ENCODE assay signal across 10 cellular contexts in the genomic region with DNA sequence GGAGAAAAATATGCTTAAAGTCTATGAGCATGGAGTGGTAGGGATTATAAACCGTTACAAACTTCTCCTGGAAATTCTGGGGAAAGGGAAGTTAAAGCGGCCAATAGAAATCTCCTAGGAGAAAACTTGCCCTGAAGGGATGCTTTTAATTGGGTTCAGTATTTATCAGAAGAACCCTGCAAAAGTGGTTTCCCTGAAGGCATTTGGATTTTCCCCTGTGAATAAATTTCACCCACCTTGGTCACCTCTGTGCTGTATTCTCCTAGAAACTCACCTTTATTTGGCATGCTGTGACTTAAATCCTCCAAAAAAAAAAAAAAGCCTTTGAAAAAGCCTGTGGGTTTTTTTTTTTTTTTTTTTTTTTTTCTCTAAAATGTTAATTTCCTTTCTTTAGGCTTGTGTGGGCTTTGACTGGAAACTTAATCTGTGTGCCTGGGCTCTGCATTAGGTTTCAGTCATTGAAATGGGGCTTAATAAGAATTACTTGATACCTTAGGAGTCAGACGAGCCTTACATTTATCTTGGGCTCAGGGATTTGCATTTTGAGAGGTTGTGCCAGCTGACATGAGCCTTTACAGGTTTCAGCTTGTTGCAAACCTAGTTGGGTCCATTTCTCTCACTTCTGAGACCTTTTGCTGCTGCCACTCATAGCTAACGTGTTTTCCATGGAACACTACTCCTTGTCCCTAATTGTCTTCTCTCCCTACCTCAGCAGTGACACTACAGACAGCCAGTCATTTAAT. TPM values are rescaled to one million over a fixed set of nuclear protein-coding genes. Genes with fewer than 3 reads are reported as not detected.
DNase-seq lines count a peak whose midpoint lies in the region; ATAC-seq and TF ChIP-seq lines count a peak whose summit lies in the region.
"Had no signal": no experiment of that assay in that cellular context is flagged by ENCODE, and none has a peak within 500 bp of the region (broad histone marks: within the 10 kb centered on the region; RNA-seq: fewer than 3 reads in every experiment).

No MANE protein-coding gene starts in this region.

- H3K4me3 ChIP-seq in right lobe of liver, result no peak overlapping the region
- no peak overlapping the region for H3K4me3 ChIP-seq in tibial nerve

- intact Hi-C loops in activated naive CD4-positive, alpha-beta T cell treated with anti-CD3 and anti-CD28 coated beads for 36 hours (cut with micrococcal nuclease), result loop anchor here (1.0 kb wide), 1 partner anchor 9 kb away; no protein-coding TSS in a partner anchor
- intact Hi-C loops in right lobe of liver (cut with DNase I), result no loop called here

- H3K27me3 ChIP-seq in right lobe of liver (no peaks in the 10 kb centered on the region), tibial nerve (no peaks in the 10 kb centered on the region)

- peak overlapping the region; percentile 98 for H3K27ac Mint-ChIP-seq in activated naive CD4-positive, alpha-beta T cell treated with anti-CD3 and anti-CD28 coated beads for 36 hours
- H3K27ac Mint-ChIP-seq in activated T-helper 17 cell treated with anti-CD3 and anti-CD28 coated beads, Interleukin-2, amount 50 U/mL, for 72 hours, result peak overlapping the region; percentile 99

- peak overlapping the region; percentile 53 for H3K4me3 Mint-ChIP-seq in activated naive CD4-positive, alpha-beta T cell treated with anti-CD3 and anti-CD28 coated beads for 36 hours
- H3K4me3 Mint-ChIP-seq in activated T-helper 17 cell treated with anti-CD3 and anti-CD28 coated beads, Interleukin-2, amount 50 U/mL, for 72 hours, result peak overlapping the region; percentile 84

- WGBS in right lobe of liver (ENCODE audit: insufficient coverage, low coverage, low lambda C conversion rate, missing lambda C conversion rate), result 65% methylated on average over 4 of the region's 4 CpGs
- WGBS in tibial nerve, 2 donors, result 49 to 58% methylated on average over 4 of the region's 4 CpGs

- H3K27me3 Mint-ChIP-seq in activated naive CD4-positive, alpha-beta T cell treated with anti-CD3 and anti-CD28 coated beads for 36 hours (ENCODE audit: low read depth), result no peaks in the 10 kb centered on the region
- no peaks in the 10 kb centered on the region for H3K27me3 Mint-ChIP-seq in activated T-helper 17 cell treated with anti-CD3 and anti-CD28 coated beads, Interleukin-2, amount 50 U/mL, for 72 hours

- peak; percentile 16 for ATAC-seq in activated T-helper 17 cell treated with anti-CD3 and anti-CD28 coated beads, Interleukin-2, amount 50 U/mL, for 72 hours (replicated peaks)
- no peak for ATAC-seq in right lobe of liver
- ATAC-seq in GM19397 (IDR thresholded peaks at IDR 0.05; ENCODE audit: unreplicated experiment), result no peak
- ATAC-seq in HG02763 (IDR thresholded peaks at IDR 0.05; ENCODE audit: unreplicated experiment), result no peak

- no peak for TF ChIP-seq EP300 in tibial nerve (IDR thresholded peaks at IDR 0.05)

- H3K27ac ChIP-seq in right lobe of liver (peak overlapping the region; percentile 16 to 92 (median 27)), tibial nerve (peak overlapping the region; percentile 60 to 91 (median 80))

- H3K4me1 ChIP-seq in right lobe of liver (peaks cover 0 to 65% (median 23%) of the 10 kb centered on the region in 4 donors), tibial nerve (peaks cover 0 to 100% (median 87%) of the 10 kb centered on the region in 4 donors)

- peaks cover 77% of the 10 kb centered on the region for H3K36me3 Mint-ChIP-seq in activated naive CD4-positive, alpha-beta T cell treated with anti-CD3 and anti-CD28 coated beads for 36 hours (ENCODE audit: low read depth)
- peaks cover 96% of the 10 kb centered on the region for H3K36me3 Mint-ChIP-seq in activated T-helper 17 cell treated with anti-CD3 and anti-CD28 coated beads, Interleukin-2, amount 50 U/mL, for 72 hours (ENCODE audit: low read depth)

- peak; percentile 20 for DNase-seq in activated naive CD4-positive, alpha-beta T cell treated with anti-CD3 and anti-CD28 coated beads for 36 hours
- DNase-seq in activated naive CD4-positive, alpha-beta T cell treated with Interleukin-2 at 50 U/mL for 16 hours, result no peak
- DNase-seq in right lobe of liver, result no peak
- DNase-seq in tibial nerve (ENCODE audit: low spot score in 2 of 2), result no peak
- DNase-seq in HUDEP-2 (lab: John Stamatoyannopoulos, UW; ENCODE audit: unreplicated experiment in 76 of 76), result no peak
- DNase-seq: activated gamma-delta T cell, H7 had no signal

- TF ChIP-seq POLR2A in right lobe of liver (IDR thresholded peaks at IDR 0.05) (no peak), tibial nerve (IDR thresholded peaks at IDR 0.05) (no peak)

- H3K9me3 ChIP-seq in right lobe of liver (no peaks in the 10 kb centered on the region), tibial nerve (no peaks in the 10 kb centered on the region)

- CTCF ChIA-PET in activated naive CD4-positive, alpha-beta T cell treated with anti-CD3 and anti-CD28 coated beads for 36 hours (lab: Charles Lee), result interaction anchor here (0.7 to 4.1 kb wide), 8 partner anchors 10 to 64 kb away, joined by 3 to 42 read pairs (median 5); no protein-coding TSS in a partner anchor

- H3K36me3 ChIP-seq in right lobe of liver (peaks cover 0 to 2% (median 0%) of the 10 kb centered on the region in 4 donors), tibial nerve (peaks cover 0 to 10% (median 0%) of the 10 kb centered on the region in 3 donors)

- peaks cover 92% of the 10 kb centered on the region for H3K4me1 Mint-ChIP-seq in activated naive CD4-positive, alpha-beta T cell treated with anti-CD3 and anti-CD28 coated beads for 36 hours (ENCODE audit: low read depth)
- H3K4me1 Mint-ChIP-seq in activated T-helper 17 cell treated with anti-CD3 and anti-CD28 coated beads, Interleukin-2, amount 50 U/mL, for 72 hours, result peaks cover 66% of the 10 kb centered on the region

- no peaks in the 10 kb centered on the region for H3K9me3 Mint-ChIP-seq in activated naive CD4-positive, alpha-beta T cell treated with anti-CD3 and anti-CD28 coated beads for 36 hours
- no peaks in the 10 kb centered on the region for H3K9me3 Mint-ChIP-seq in activated T-helper 17 cell treated with anti-CD3 and anti-CD28 coated beads, Interleukin-2, amount 50 U/mL, for 72 hours

- TF ChIP-seq CTCF in right lobe of liver (IDR thresholded peaks at IDR 0.05) (no peak), tibial nerve (IDR thresholded peaks at IDR 0.05) (no peak)

RNA-seq across cellular contexts. Expression of a gene that starts 22.0 kb away (rescaled TPM):
- total RNA-seq in activated naive CD4-positive, alpha-beta T cell treated with anti-CD3 and anti-CD28 coated beads for 36 hours, result 10 to 100 TPM; 57.8 to 58.1 TPM
- 10 to 100 TPM; 51.2 to 63.2 TPM for total RNA-seq in activated T-helper 17 cell treated with anti-CD3 and anti-CD28 coated beads, Interleukin-2, amount 50 U/mL, for 72 hours
- total RNA-seq in right lobe of liver (10 to 100 TPM; 24.9 to 52.6 (median 45.5) TPM), tibial nerve (100 to 1,000 TPM; 338 to 406 (median 350) TPM)

Comparison
In these comparisons a context has a peak if more than half of its experiments do, and no peak if none do; other contexts are left out.
1. RNA of a gene that starts 22.0 kb away (total RNA-seq): 338 to 406 TPM in tibial nerve; 51.2 to 63.2 TPM in activated T-helper 17 cell treated with anti-CD3 and anti-CD28 coated beads, Interleukin-2, amount 50 U/mL, for 72 hours, 57.8 to 58.1 TPM in activated naive CD4-positive, alpha-beta T cell treated with anti-CD3 and anti-CD28 coated beads for 36 hours and 24.9 to 52.6 TPM in right lobe of liver; every median in the first group is over 4 times any median in the second.